ENCODE assay signal across 11 cellular contexts in genomic region chr1:149942207-149942606, GRCh38. TPM values are rescaled to one million over a fixed set of nuclear protein-coding genes. Genes with fewer than 3 reads are reported as not detected.
DNase-seq lines count a peak whose midpoint lies in the region; ATAC-seq and TF ChIP-seq lines count a peak whose summit lies in the region.
"Had no signal": no experiment of that assay in that cellular context is flagged by ENCODE, and none has a peak within 500 bp of the region (broad histone marks: within the 10 kb centered on the region; RNA-seq: fewer than 3 reads in every experiment).

No MANE protein-coding gene starts in this region.

- 20% methylated on average over 5 of the region's 5 CpGs for WGBS in right cardiac atrium

- H3K4me1 ChIP-seq in right cardiac atrium (ENCODE audit: control insufficient read depth, insufficient read depth, low read length), result peaks cover 6% of the 10 kb centered on the region

- peak; percentile 82 for TF ChIP-seq CTCF in WERI-Rb-1 (IDR thresholded peaks at IDR 0.05; ENCODE audit: low read depth, low read length)

- H3K4me3 ChIP-seq in WERI-Rb-1 (ENCODE audit: low read depth, low read length) (peak overlapping the region; percentile 33), right cardiac atrium (ENCODE audit: low read length) (no peak overlapping the region)
- H3K4me3 ChIP-seq: lung had no signal

- H3K36me3 ChIP-seq in WERI-Rb-1, result peaks cover 38% of the 10 kb centered on the region

- H3K9me3 ChIP-seq in WERI-Rb-1 (ENCODE audit: severe bottlenecking) (no peaks in the 10 kb centered on the region), right cardiac atrium (ENCODE audit: control insufficient read depth, low read length) (no peaks in the 10 kb centered on the region)

- intact Hi-C loops in right cardiac atrium (cut with DNase I), result no loop called here

- DNase-seq in DMS53 (lab: John Stamatoyannopoulos, UW) (peak; percentile 12), DMS53 treated with DMSO at 0.1 percent for 48 hours (lab: John Stamatoyannopoulos, UW; ENCODE audit: unreplicated experiment) (no peak), WERI-Rb-1 (peak; percentile 93), right cardiac atrium (peak in 2 of 3 donors; percentile 34 to 60), superior temporal gyrus (ENCODE audit: extremely low spot score) (peak; percentile 54), NCI-H2107 (lab: John Stamatoyannopoulos, UW) (no peak)
- DNase-seq: activated naive CD8-positive, alpha-beta T cell treated with anti-CD3 and anti-CD28 coated beads, Interleukin-2, amount 10 ng/mL, durations not matched to agents 7 days and 5 days; T-cell had no signal

- ATAC-seq in right cardiac atrium (peak; percentile 52 to 64), GM21528 (IDR thresholded peaks at IDR 0.05; ENCODE audit: low FRiP score, unreplicated experiment) (no peak), HG02970 (IDR thresholded peaks at IDR 0.05; ENCODE audit: low FRiP score, unreplicated experiment) (no peak)
- ATAC-seq: T-cell had no signal

- H3K27me3 ChIP-seq in WERI-Rb-1 (ENCODE audit: insufficient read depth, low read depth, severe bottlenecking) (no peaks in the 10 kb centered on the region), right cardiac atrium (ENCODE audit: control insufficient read depth, insufficient read depth) (no peaks in the 10 kb centered on the region)

- H3K27ac ChIP-seq in WERI-Rb-1, result peak overlapping the region; percentile 52
- H3K27ac ChIP-seq in right cardiac atrium (ENCODE audit: low read length), result no peak overlapping the region

RNA-seq across cellular contexts. Expression of gene MTMR11, which starts 5.5 kb away (rescaled TPM):
- total RNA-seq in right cardiac atrium, result 10 to 100 TPM in 1 of 4 donors, 1 to 10 TPM in 3; 7.1 to 14.9 (median 9.1) TPM
- 3.1 TPM for polyA plus RNA-seq in right cardiac atrium

RNA-seq across cellular contexts. Expression of gene SF3B4, which starts 14.6 kb away (rescaled TPM):
- 10 to 100 TPM; 26.1 to 30.8 (median 29.5) TPM for total RNA-seq in right cardiac atrium
- polyA plus RNA-seq in right cardiac atrium, result 17.8 TPM

RNA-seq across cellular contexts. Expression of gene SV2A, which starts 24.6 kb away (rescaled TPM):
- total RNA-seq in right cardiac atrium, result 1 to 10 TPM; 1.2 to 2.8 (median 1.6) TPM
- 1.0 TPM for polyA plus RNA-seq in right cardiac atrium

RNA-seq across cellular contexts. Expression of gene BOLA1, which starts 42.8 kb away (rescaled TPM):
- 10 to 100 TPM; 13.0 to 23.8 (median 19.4) TPM for total RNA-seq in right cardiac atrium
- polyA plus RNA-seq in right cardiac atrium, result 40.2 TPM

Comparison
In these comparisons a context has a peak if more than half of its experiments do, and no peak if none do; other contexts are left out.
1. DNase-seq: peak in DMS53 (single experiment), WERI-Rb-1 (single experiment), right cardiac atrium (2 of 3) and superior temporal gyrus (single experiment); none in DMS53 treated with DMSO at 0.1 percent for 48 hours (single experiment) and NCI-H2107 (single experiment).
2. ATAC-seq: peak in right cardiac atrium (2 of 2); none in GM21528 (single experiment) and HG02970 (single experiment).